ENCODE assay signal across 8 cellular contexts in the genomic region with DNA sequence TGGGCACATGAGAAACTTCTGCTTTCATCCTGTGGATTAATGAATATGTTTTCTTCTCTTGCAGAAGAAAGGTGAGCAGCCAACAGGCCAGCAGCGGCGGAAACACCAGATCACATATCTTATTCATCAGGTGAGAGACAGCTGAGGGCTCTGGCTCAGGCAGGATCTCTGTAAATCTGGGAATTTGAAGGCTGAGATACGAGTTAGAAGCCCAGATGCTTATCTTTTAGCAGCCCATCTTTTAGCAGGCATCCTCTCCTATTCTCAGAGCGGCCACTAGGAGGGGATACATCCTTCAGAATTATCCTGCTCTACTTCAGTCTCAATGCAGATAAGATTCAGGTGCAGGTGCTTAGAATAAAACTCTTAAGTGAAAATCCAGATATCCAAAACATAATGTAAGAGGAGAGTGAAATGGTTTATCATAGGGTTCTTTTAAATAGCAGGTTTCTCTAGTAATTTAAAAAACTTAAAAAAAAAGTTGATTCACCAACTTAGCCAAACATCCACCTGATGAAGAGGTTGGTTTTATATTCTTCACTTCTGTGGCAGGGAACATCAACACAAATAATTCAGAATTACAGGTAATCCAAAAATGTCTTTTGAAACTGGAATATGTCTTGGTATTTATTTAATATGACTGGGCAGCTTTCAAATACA. TPM values are rescaled to one million over a fixed set of nuclear protein-coding genes. Genes with fewer than 3 reads are reported as not detected.
DNase-seq lines count a peak whose midpoint lies in the region; ATAC-seq and TF ChIP-seq lines count a peak whose summit lies in the region.

No MANE protein-coding gene starts in this region.

- H3K9me3 ChIP-seq in fibroblast of lung (ENCODE audit: control insufficient read depth, insufficient read depth, low read depth, low read length): no peaks in the 10 kb centered on the region

- DNase-seq in DMS 273 (lab: John Stamatoyannopoulos, UW; ENCODE audit: unreplicated experiment) (peak; percentile 86), HFFc6 (peak; percentile 35), NCI-H82 treated with DMSO at 0.1 percent for 48 hours (lab: John Stamatoyannopoulos, UW; ENCODE audit: unreplicated experiment) (peak; percentile 60), fibroblast of lung (ENCODE audit: low read depth in 2 of 2) (peak; percentile 55 to 64), progenitor cell of endocrine pancreas (ENCODE audit: low spot score, unreplicated experiment) (no peak), occipital lobe (lab: John Stamatoyannopoulos, UW) (no peak)
- DNase-seq in activated T-cell treated with anti-CD3 and anti-CD28 coated beads, Interleukin-2, amount 50 U/mL, for 4 hours: peak; percentile 63

- H3K4me3 Mint-ChIP-seq in HFFc6 (peak overlapping the region; percentile 33; the same call in 1 of the 2 replicates), progenitor cell of endocrine pancreas (ENCODE audit: low read depth) (no peak overlapping the region)
- H3K4me3 Mint-ChIP-seq in activated T-cell treated with anti-CD3 and anti-CD28 coated beads, Interleukin-2, amount 50 U/mL, for 4 hours: no peak overlapping the region

- H3K27ac ChIP-seq in fibroblast of lung (ENCODE audit: insufficient read depth, low read length): no peak overlapping the region

- no peak overlapping the region for H3K4me3 ChIP-seq in fibroblast of lung (replicated peaks in 1 of 4; ENCODE audit: control extremely low read depth in 1 of 4, insufficient read depth in 1 of 4, low read depth in 3 of 4, low read length in 4 of 4)

- H4K20me1 ChIP-seq in fibroblast of lung (ENCODE audit: control insufficient read depth, extremely low read depth, insufficient read depth, low read length): no peaks in the 10 kb centered on the region

- H3K27me3 Mint-ChIP-seq in HFFc6 (ENCODE audit: insufficient read depth) (0 out of 2 replicates have a peak, but pooled peaks cover 3% of the 10 kb centered on the region), progenitor cell of endocrine pancreas (no peaks in the 10 kb centered on the region)
- H3K27me3 Mint-ChIP-seq in activated T-cell treated with anti-CD3 and anti-CD28 coated beads, Interleukin-2, amount 50 U/mL, for 4 hours (ENCODE audit: low read depth): no peaks in the 10 kb centered on the region

- H3K27ac Mint-ChIP-seq in HFFc6: peak overlapping the region; percentile 47; the same call in 1 of the 2 replicates
- H3K27ac Mint-ChIP-seq in progenitor cell of endocrine pancreas: no peak overlapping the region

- peaks cover 2% of the 10 kb centered on the region for H3K4me1 ChIP-seq in fibroblast of lung (ENCODE audit: control insufficient read depth, extremely low read depth, insufficient read depth, low read length)

- H3K4me2 ChIP-seq in fibroblast of lung (ENCODE audit: extremely low read depth, insufficient read depth, low read length): no peak overlapping the region

- H3K36me3 Mint-ChIP-seq in HFFc6 (ENCODE audit: low read depth): peaks cover 36% of the 10 kb centered on the region
- peaks cover 32% of the 10 kb centered on the region for H3K36me3 Mint-ChIP-seq in activated T-cell treated with anti-CD3 and anti-CD28 coated beads, Interleukin-2, amount 50 U/mL, for 4 hours (ENCODE audit: insufficient read depth)
- peaks cover 25% of the 10 kb centered on the region for H3K36me3 Mint-ChIP-seq in progenitor cell of endocrine pancreas (ENCODE audit: insufficient read depth)

- H3K9ac ChIP-seq in fibroblast of lung (ENCODE audit: insufficient read depth, low read length): no peak overlapping the region

- H3K9me3 Mint-ChIP-seq in HFFc6 (no peaks in the 10 kb centered on the region), progenitor cell of endocrine pancreas (ENCODE audit: low read depth) (no peaks in the 10 kb centered on the region)
- H3K9me3 Mint-ChIP-seq in activated T-cell treated with anti-CD3 and anti-CD28 coated beads, Interleukin-2, amount 50 U/mL, for 4 hours: no peaks in the 10 kb centered on the region

- H3K4me1 Mint-ChIP-seq in HFFc6 (ENCODE audit: low read depth): peaks cover 62% of the 10 kb centered on the region
- peaks cover 18% of the 10 kb centered on the region for H3K4me1 Mint-ChIP-seq in activated T-cell treated with anti-CD3 and anti-CD28 coated beads, Interleukin-2, amount 50 U/mL, for 4 hours (ENCODE audit: low read depth)
- no peaks in the 10 kb centered on the region for H3K4me1 Mint-ChIP-seq in progenitor cell of endocrine pancreas (ENCODE audit: low read depth)

- no peaks in the 10 kb centered on the region for H3K79me2 ChIP-seq in fibroblast of lung (ENCODE audit: control insufficient read depth, insufficient read depth, low read length)

- TF ChIP-seq CTCF in HFFc6 (IDR thresholded peaks at IDR 0.05): peak; percentile 86
- peak; percentile 90 for TF ChIP-seq CTCF in fibroblast of lung (conservative IDR thresholded peaks at IDR 0.05 in 1 of 2, IDR thresholded peaks at IDR 0.05 in 1 of 2; ENCODE audit: low read depth in 1 of 2, low read length in 2 of 2)
- TF ChIP-seq CTCF in progenitor cell of endocrine pancreas (IDR thresholded peaks at IDR 0.05; ENCODE audit: unreplicated experiment): peak; percentile 76

- ATAC-seq in activated T-cell treated with anti-CD3 and anti-CD28 coated beads, Interleukin-2, amount 50 U/mL, for 4 hours: peak; percentile 61 to 78
- ATAC-seq in HG03442 (IDR thresholded peaks at IDR 0.05; ENCODE audit: unreplicated experiment): no peak

- no peak overlapping the region for H2AFZ ChIP-seq in fibroblast of lung (ENCODE audit: low read length)

- peaks cover 10% of the 10 kb centered on the region for H3K36me3 ChIP-seq in fibroblast of lung (ENCODE audit: control insufficient read depth, insufficient read depth, low read length)

- H3K27me3 ChIP-seq in fibroblast of lung (ENCODE audit: control insufficient read depth, insufficient read depth, low read length): no peaks in the 10 kb centered on the region

RNA-seq across cellular contexts. Expression of a gene that starts 19.3 kb away (rescaled TPM):
- total RNA-seq in HFFc6 (2021; fragmentation: NEBNext Ultra II Directional; extraction: Animal tissue kit (Norgen Biotek cat#: 25700)): under 1 TPM in 2 of 6 experiments, not detected in 4; 0.09 to 0.17 TPM
- total RNA-seq in activated T-cell treated with anti-CD3 and anti-CD28 coated beads, Interleukin-2, amount 50 U/mL, for 4 hours: 100 to 1,000 TPM; 200 to 245 (median 214) TPM
- total RNA-seq in fibroblast of lung: not detected in 2 replicates
- polyA plus RNA-seq in fibroblast of lung: not detected in 2 replicates
- polyA plus RNA-seq in fibroblast of lung (2012): 0.08 and 0.16 TPM in 2 replicates
- not detected in 2 replicates for polyA minus RNA-seq in fibroblast of lung (ENCODE audit: low replicate concordance)
- not detected in 2 replicates for total RNA-seq in progenitor cell of endocrine pancreas
- not detected for total RNA-seq in occipital lobe

RNA-seq across cellular contexts. Expression of a gene that starts 30.0 kb away (rescaled TPM):
- 10 to 100 TPM; 67.0 to 79.3 (median 71.5) TPM for total RNA-seq in HFFc6 (2021; fragmentation: NEBNext Ultra II Directional; extraction: Animal tissue kit (Norgen Biotek cat#: 25700))
- 100 to 1,000 TPM; 108 to 111 (median 111) TPM for total RNA-seq in activated T-cell treated with anti-CD3 and anti-CD28 coated beads, Interleukin-2, amount 50 U/mL, for 4 hours
- total RNA-seq in fibroblast of lung: 10.5 and 13.2 TPM in 2 replicates
- 52.0 and 75.8 TPM in 2 replicates for polyA plus RNA-seq in fibroblast of lung
- 41.9 and 48.7 TPM in 2 replicates for polyA plus RNA-seq in fibroblast of lung (2012)
- 98.8 and 140 TPM in 2 replicates for polyA minus RNA-seq in fibroblast of lung (ENCODE audit: low replicate concordance)
- total RNA-seq in progenitor cell of endocrine pancreas: 93.2 TPM in 2 replicates
- total RNA-seq in occipital lobe: 16.2 TPM

RNA-seq across cellular contexts. Expression of a gene that starts 45.9 kb away (rescaled TPM):
- total RNA-seq in HFFc6 (2021; fragmentation: NEBNext Ultra II Directional; extraction: Animal tissue kit (Norgen Biotek cat#: 25700)): 100 to 1,000 TPM; 229 to 324 (median 315) TPM
- 100 to 1,000 TPM; 221 to 249 (median 230) TPM for total RNA-seq in activated T-cell treated with anti-CD3 and anti-CD28 coated beads, Interleukin-2, amount 50 U/mL, for 4 hours
- 108 and 138 TPM in 2 replicates for total RNA-seq in fibroblast of lung
- polyA plus RNA-seq in fibroblast of lung: 99.1 and 126 TPM in 2 replicates
- 169 and 241 TPM in 2 replicates for polyA plus RNA-seq in fibroblast of lung (2012)
- polyA minus RNA-seq in fibroblast of lung (ENCODE audit: low replicate concordance): 156 and 196 TPM in 2 replicates
- total RNA-seq in progenitor cell of endocrine pancreas: 280 and 288 TPM in 2 replicates
- 61.6 TPM for total RNA-seq in occipital lobe

RNA-seq across cellular contexts. Expression of a gene that starts 56.5 kb away (rescaled TPM):
- total RNA-seq in HFFc6 (2021; fragmentation: NEBNext Ultra II Directional; extraction: Animal tissue kit (Norgen Biotek cat#: 25700)): 10 to 100 TPM; 82.5 to 93.7 (median 86.8) TPM
- total RNA-seq in activated T-cell treated with anti-CD3 and anti-CD28 coated beads, Interleukin-2, amount 50 U/mL, for 4 hours: 100 to 1,000 TPM; 132 to 138 (median 132) TPM
- 39.8 and 58.8 TPM in 2 replicates for total RNA-seq in fibroblast of lung
- polyA plus RNA-seq in fibroblast of lung: 67.2 and 108 TPM in 2 replicates
- polyA plus RNA-seq in fibroblast of lung (2012): 84.6 and 128 TPM in 2 replicates
- polyA minus RNA-seq in fibroblast of lung (ENCODE audit: low replicate concordance): 49.8 and 84.4 TPM in 2 replicates
- 35.9 and 43.2 TPM in 2 replicates for total RNA-seq in progenitor cell of endocrine pancreas
- 10.6 TPM for total RNA-seq in occipital lobe

Comparison
In these comparisons a context has a peak if more than half of its experiments do, and no peak if none do; other contexts are left out.
1. DNase-seq: peak in DMS 273 (single experiment), HFFc6 (single experiment), NCI-H82 treated with DMSO at 0.1 percent for 48 hours (single experiment), activated T-cell treated with anti-CD3 and anti-CD28 coated beads, Interleukin-2, amount 50 U/mL, for 4 hours (single experiment) and fibroblast of lung (2 of 2); none in progenitor cell of endocrine pancreas (single experiment) and occipital lobe (single experiment).
2. RNA of a gene that starts 19.3 kb away (total RNA-seq): 200 to 245 TPM in activated T-cell treated with anti-CD3 and anti-CD28 coated beads, Interleukin-2, amount 50 U/mL, for 4 hours; not detected in occipital lobe (single experiment), 0.09 to 0.17 TPM in HFFc6, not detected in progenitor cell of endocrine pancreas and not detected in fibroblast of lung; every median in the first group is over 100 times any median in the second.
3. Peak in every context shown above with its lines, with median percentiles within 50 percentile points of each other: CTCF ChIP-seq.